Comparison of ENCODE assay signal across 10 cellular contexts in genomic region chr17:13544292-13544691, GRCh38. TPM values are rescaled to one million over a fixed set of nuclear protein-coding genes. Genes with fewer than 3 reads are reported as not detected.
DNase-seq lines count a peak whose midpoint lies in the region; ATAC-seq and TF ChIP-seq lines count a peak whose summit lies in the region.
"Had no signal": no experiment of that assay in that cellular context is flagged by ENCODE, and none has a peak within 500 bp of the region (broad histone marks: within the 10 kb centered on the region; RNA-seq: fewer than 3 reads in every experiment).

No MANE protein-coding gene starts in this region.

- H3K4me3 ChIP-seq in GM23248 (peak overlapping the region; percentile 47), adipocyte (ENCODE audit: low read length) (peak overlapping the region; percentile 26), hepatocyte (no peak overlapping the region)
- H3K4me3 ChIP-seq: gastrocnemius medialis had no signal

- ATAC-seq in HG03095 (IDR thresholded peaks at IDR 0.05; ENCODE audit: unreplicated experiment) (no peak), HG03280 (IDR thresholded peaks at IDR 0.05; ENCODE audit: unreplicated experiment) (no peak)
- ATAC-seq: gastrocnemius medialis had no signal

- H3K4me1 ChIP-seq in GM23248 (ENCODE audit: insufficient read depth): peaks cover 59% of the 10 kb centered on the region
- peaks cover 31% of the 10 kb centered on the region for H3K4me1 ChIP-seq in adipocyte (ENCODE audit: control insufficient read depth, insufficient read depth, low read length)
- no peaks in the 10 kb centered on the region for H3K4me1 ChIP-seq in hepatocyte (ENCODE audit: insufficient read depth)
- H3K4me1 ChIP-seq: gastrocnemius medialis had no signal

- peaks cover 24% of the 10 kb centered on the region; the same call in 1 of the 2 replicates for H3K36me3 ChIP-seq in GM23248 (ENCODE audit: low read depth)
- no peaks in the 10 kb centered on the region for H3K36me3 ChIP-seq in adipocyte (ENCODE audit: control insufficient read depth, insufficient read depth, low read length, severe bottlenecking)
- no peaks in the 10 kb centered on the region for H3K36me3 ChIP-seq in hepatocyte (replicated peaks; ENCODE audit: insufficient read depth, low read depth)
- H3K36me3 ChIP-seq: gastrocnemius medialis had no signal

- H3K27me3 ChIP-seq in GM23248 (replicated peaks; ENCODE audit: insufficient read depth): no peaks in the 10 kb centered on the region
- H3K27me3 ChIP-seq in adipocyte (replicated peaks; ENCODE audit: control insufficient read depth, insufficient read depth, low read length): no peaks in the 10 kb centered on the region
- no peaks in the 10 kb centered on the region for H3K27me3 ChIP-seq in hepatocyte
- H3K27me3 ChIP-seq: gastrocnemius medialis had no signal

- no peak for TF ChIP-seq CTCF in hepatocyte (IDR thresholded peaks at IDR 0.05; ENCODE audit: poor library complexity)

- H2AFZ ChIP-seq in GM23248 (no peak overlapping the region), hepatocyte (no peak overlapping the region)

- H3K4me2 ChIP-seq in GM23248 (ENCODE audit: unreplicated experiment) (peak overlapping the region; percentile 84), hepatocyte (no peak overlapping the region)

- H3K9ac ChIP-seq in GM23248 (peak overlapping the region; percentile 70), adipocyte (ENCODE audit: low read length) (peak overlapping the region; percentile 43)

- H3K9me2 ChIP-seq in GM23248 (ENCODE audit: insufficient read depth) (no peaks in the 10 kb centered on the region), hepatocyte (replicated peaks; ENCODE audit: insufficient read depth) (no peaks in the 10 kb centered on the region)

- WGBS in GM23248 (ENCODE audit: low coverage in 1 of 2, low lambda C conversion rate in 2 of 2, missing lambda C conversion rate in 2 of 2), 2 experiments: 0 to 2% methylated on average over 7 of the region's 7 CpGs
- WGBS in hepatocyte (ENCODE audit: low lambda C conversion rate, missing lambda C conversion rate): 44% methylated on average over 7 of the region's 7 CpGs

- DNase-seq in GM23248 (peak; percentile 98), adipocyte (ENCODE audit: low read depth) (peak; percentile 90), hepatocyte (ENCODE audit: low spot score) (peak; percentile 69), stromal cell of bone marrow (ENCODE audit: low read depth) (peak; percentile 81), GM19240 (ENCODE audit: insufficient read length, low spot score) (no peak), NCI-H1417 treated with DMSO at 0.1 percent for 48 hours (lab: John Stamatoyannopoulos, UW) (no peak)
- DNase-seq: gastrocnemius medialis, NCI-H524 treated with DMSO at 0.1 percent for 48 hours had no signal

- peaks cover 83% of the 10 kb centered on the region for H3F3A ChIP-seq in GM23248 (ENCODE audit: insufficient read depth)

- in situ Hi-C loops in GM23248 (cut with MboI): no loop called here

- H4K20me1 ChIP-seq in GM23248 (ENCODE audit: insufficient read depth) (no peaks in the 10 kb centered on the region), hepatocyte (ENCODE audit: insufficient read depth, poor library complexity, severe bottlenecking) (no peaks in the 10 kb centered on the region)

- peaks cover 78% of the 10 kb centered on the region for H3K79me2 ChIP-seq in GM23248 (ENCODE audit: insufficient read depth)
- H3K79me2 ChIP-seq in hepatocyte: no peaks in the 10 kb centered on the region

- H3K9me3 ChIP-seq in GM23248 (ENCODE audit: low read depth) (no peaks in the 10 kb centered on the region), adipocyte (ENCODE audit: control insufficient read depth, low read length) (peaks cover under 1% of the 10 kb centered on the region), hepatocyte (ENCODE audit: low read depth) (no peaks in the 10 kb centered on the region)
- H3K9me3 ChIP-seq: gastrocnemius medialis had no signal

- peak overlapping the region; percentile 91 for H3K27ac ChIP-seq in GM23248
- H3K27ac ChIP-seq in hepatocyte: peak overlapping the region; percentile 6
- H3K27ac ChIP-seq: gastrocnemius medialis had no signal

RNA-seq across cellular contexts. Expression of gene HS3ST3A1, which starts 57.4 kb away (rescaled TPM):
- total RNA-seq in GM23248 (2014; rRNA removed; shearing (Covaris generic)): 85.1 and 99.3 TPM in 2 replicates
- polyA plus RNA-seq in GM23248 (2016; fragmentation: Nextera tagmentation; extraction: Ambion mirVana) (39.2 and 39.5 TPM in 2 replicates), hepatocyte (1.5 and 2.1 TPM in 2 replicates)
- total RNA-seq in hepatocyte: 1.2 and 2.0 TPM in 2 replicates

Comparison
In these comparisons a context has a peak if more than half of its experiments do, and no peak if none do; other contexts are left out.
1. DNase-seq: peak in GM23248 (single experiment), adipocyte (single experiment), hepatocyte (single experiment) and stromal cell of bone marrow (single experiment); none in GM19240 (single experiment) and NCI-H1417 treated with DMSO at 0.1 percent for 48 hours (single experiment).
2. RNA of gene HS3ST3A1, which starts 57.4 kb away (total RNA-seq): 85.1 to 99.3 TPM in GM23248; 1.2 to 2.0 TPM in hepatocyte; every median in the first group is over 10 times any median in the second.